In genomic region chr1:43873851-43874250, GRCh38 we compare ENCODE assay signal across 27 cellular contexts. TPM values are rescaled to one million over a fixed set of nuclear protein-coding genes. Genes with fewer than 3 reads are reported as not detected.
"Had no signal": no experiment of that assay in that cellular context is flagged by ENCODE, and none has a peak within 500 bp of the region (broad histone marks: within the 10 kb centered on the region; RNA-seq: fewer than 3 reads in every experiment).

No MANE protein-coding gene starts in this region.

- DNase-seq: colonic mucosa; cortex of kidney; effector CD8-positive, alpha-beta T cell; effector memory CD8-positive, alpha-beta T cell; endodermal cell; erythroblast; esophagus squamous epithelium; foreskin keratinocyte; heart left ventricle; hypothalamus; immature natural killer cell; left cardiac atrium; left lung; left ventricle myocardium superior; lower lobe of right lung; mesenchymal stem cell; mucosa of descending colon; naive B cell; naive thymus-derived CD8-positive, alpha-beta T cell had no signal

- ATAC-seq: effector memory CD8-positive, alpha-beta T cell; esophagus mucosa; foreskin keratinocyte; gastroesophageal sphincter; heart left ventricle; left cardiac atrium; left lung; left ventricle myocardium superior; lower lobe of right lung; naive thymus-derived CD8-positive, alpha-beta T cell had no signal

- H3K4me1 ChIP-seq: colonic mucosa had no signal

- H3K9me3 ChIP-seq: colonic mucosa, esophagus squamous epithelium, gastroesophageal sphincter, heart left ventricle, left lung, lower lobe of right lung, mucosa of descending colon had no signal

- H3K27me3 ChIP-seq: colonic mucosa, esophagus squamous epithelium, foreskin keratinocyte, gastroesophageal sphincter, heart left ventricle, hepatocyte, left lung had no signal

- FAIRE-seq: endometrium, frontal cortex had no signal

- H2AFZ ChIP-seq: hepatocyte had no signal

- H3K79me2 ChIP-seq: hepatocyte had no signal

- H3K36me3 ChIP-seq: colonic mucosa, esophagus squamous epithelium, gastroesophageal sphincter, heart left ventricle, lower lobe of right lung had no signal

- H3K27ac ChIP-seq: colonic mucosa, epithelial cell of prostate, esophagus squamous epithelium, foreskin keratinocyte, gastroesophageal sphincter, heart left ventricle, hepatocyte, left lung, lower lobe of right lung had no signal

- H3K4me3 ChIP-seq: colonic mucosa, esophagus squamous epithelium, gastroesophageal sphincter, heart left ventricle, hepatocyte, left lung, lower lobe of right lung, mucosa of descending colon had no signal

- H3K4me2 ChIP-seq: hepatocyte had no signal

RNA-seq across cellular contexts. Expression of gene ARTN, which starts 59.8 kb away (rescaled TPM):
- total RNA-seq: dermis microvascular lymphatic vessel endothelial cell, hepatocyte, left ventricle myocardium superior, lung microvascular endothelial cell had no signal
- polyA plus RNA-seq: immature natural killer cell; naive thymus-derived CD8-positive, alpha-beta T cell had no signal
